20 cellular contexts compared by ENCODE assay signal in the genomic region with DNA sequence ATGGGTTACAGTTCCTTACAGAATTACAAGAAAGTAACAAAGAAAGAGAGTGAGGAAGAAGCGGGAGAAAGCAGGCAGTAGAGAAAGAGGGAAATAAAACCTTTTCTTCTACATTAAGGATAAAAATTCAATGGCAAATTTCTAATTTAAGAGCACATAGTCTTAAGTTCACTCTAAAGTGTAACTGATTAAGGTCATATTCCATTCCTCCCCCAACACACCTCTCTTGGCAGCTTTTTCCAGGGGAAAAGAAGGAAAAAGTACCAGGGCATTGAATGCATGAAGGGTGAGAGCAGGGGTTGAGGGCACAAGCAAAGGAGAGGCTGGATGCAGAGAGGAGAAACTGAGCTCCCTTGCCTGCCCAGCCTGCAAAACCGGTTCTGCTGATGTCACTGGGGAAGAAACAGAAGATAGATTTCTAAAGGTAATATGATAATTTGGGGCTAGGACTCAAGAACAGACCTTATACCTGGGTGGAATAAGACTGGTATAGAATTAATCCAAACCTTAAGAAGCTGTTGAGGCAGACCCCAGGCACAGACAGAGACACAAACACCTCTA. TPM values are rescaled to one million over a fixed set of nuclear protein-coding genes. Genes with fewer than 3 reads are reported as not detected.
"Had no signal": no experiment of that assay in that cellular context is flagged by ENCODE, and none has a peak within 500 bp of the region (broad histone marks: within the 10 kb centered on the region; RNA-seq: fewer than 3 reads in every experiment).

No MANE protein-coding gene starts in this region.

- H3K36me3 Mint-ChIP-seq: activated naive CD4-positive, alpha-beta T cell treated with anti-CD3 and anti-CD28 coated beads, Interleukin-2, amount 10 ng/mL, durations not matched to agents 7 days and 5 days; stimulated activated memory B cell treated with anti-CD40 and anti-IgM and Interleukin-4, amounts not matched to agents 10 μg/mL and 1 μg/mL and 100 μg/mL, for 72 hours; WTC11 had no signal

- H3K4me3 Mint-ChIP-seq: activated naive CD4-positive, alpha-beta T cell treated with anti-CD3 and anti-CD28 coated beads, Interleukin-2, amount 10 ng/mL, durations not matched to agents 7 days and 5 days; activated T-helper 17 cell treated with anti-CD3 and anti-CD28 coated beads, Interleukin-2, amount 50 U/mL, for 72 hours; naive thymus-derived CD8-positive, alpha-beta T cell; stimulated activated memory B cell treated with anti-CD40 and anti-IgM and Interleukin-4, amounts not matched to agents 10 μg/mL and 1 μg/mL and 100 μg/mL, for 72 hours; T-cell; WTC11 had no signal

- ATAC-seq: activated T-helper 17 cell treated with anti-CD3 and anti-CD28 coated beads, Interleukin-2, amount 50 U/mL, for 72 hours; naive thymus-derived CD8-positive, alpha-beta T cell; stimulated activated memory B cell treated with anti-CD40 and anti-IgM and Interleukin-4, amounts not matched to agents 10 μg/mL and 1 μg/mL and 100 μg/mL, for 72 hours; T-cell; WTC11 had no signal

- H3K27ac ChIP-seq: coronary artery, hepatocyte, right atrium auricular region, transverse colon had no signal

- H3K79me2 ChIP-seq: hepatocyte had no signal

- H3K9me3 ChIP-seq: right atrium auricular region, transverse colon had no signal

- H2AFZ ChIP-seq: hepatocyte had no signal

- H3K27me3 ChIP-seq: hepatocyte, right atrium auricular region, transverse colon had no signal

- H3K4me2 ChIP-seq: hepatocyte had no signal

- H3K4me1 ChIP-seq: right atrium auricular region, transverse colon had no signal

- H3K4me1 Mint-ChIP-seq: activated naive CD4-positive, alpha-beta T cell treated with anti-CD3 and anti-CD28 coated beads, Interleukin-2, amount 10 ng/mL, durations not matched to agents 7 days and 5 days; activated T-helper 17 cell treated with anti-CD3 and anti-CD28 coated beads, Interleukin-2, amount 50 U/mL, for 72 hours; naive thymus-derived CD8-positive, alpha-beta T cell; stimulated activated memory B cell treated with anti-CD40 and anti-IgM and Interleukin-4, amounts not matched to agents 10 μg/mL and 1 μg/mL and 100 μg/mL, for 72 hours; T-cell had no signal

- H3K4me3 ChIP-seq: coronary artery, hepatocyte, lung, right atrium auricular region, transverse colon had no signal

- H3K27me3 Mint-ChIP-seq: stimulated activated memory B cell treated with anti-CD40 and anti-IgM and Interleukin-4, amounts not matched to agents 10 μg/mL and 1 μg/mL and 100 μg/mL, for 72 hours had no signal

- H3K9me3 Mint-ChIP-seq: activated naive CD4-positive, alpha-beta T cell treated with anti-CD3 and anti-CD28 coated beads, Interleukin-2, amount 10 ng/mL, durations not matched to agents 7 days and 5 days; activated T-helper 17 cell treated with anti-CD3 and anti-CD28 coated beads, Interleukin-2, amount 50 U/mL, for 72 hours had no signal

- H3K36me3 ChIP-seq: right atrium auricular region, transverse colon had no signal

- H3K27ac Mint-ChIP-seq: activated naive CD4-positive, alpha-beta T cell treated with anti-CD3 and anti-CD28 coated beads, Interleukin-2, amount 10 ng/mL, durations not matched to agents 7 days and 5 days; activated T-helper 17 cell treated with anti-CD3 and anti-CD28 coated beads, Interleukin-2, amount 50 U/mL, for 72 hours; naive thymus-derived CD8-positive, alpha-beta T cell; stimulated activated memory B cell treated with anti-CD40 and anti-IgM and Interleukin-4, amounts not matched to agents 10 μg/mL and 1 μg/mL and 100 μg/mL, for 72 hours; T-cell; WTC11 had no signal

- DNase-seq: activated CD4-positive, alpha-beta T cell treated with anti-CD3 and anti-CD28 coated beads for 48 hours; activated CD8-positive, alpha-beta memory T cell treated with anti-CD3 and anti-CD28 coated beads for 24 hours; activated naive CD4-positive, alpha-beta T cell treated with anti-CD3 and anti-CD28 coated beads, Interleukin-2, amount 10 ng/mL, durations not matched to agents 7 days and 5 days; caudate nucleus; effector CD4-positive, alpha-beta T cell; naive thymus-derived CD8-positive, alpha-beta T cell; nucleus accumbens; stimulated activated CD4-positive, alpha-beta T cell treated with anti-CD3 and anti-CD28 coated beads, Interleukin-1b, Interleukin-23, amount 100 ng/mL, for 48 hours; T-cell; transverse colon had no signal

RNA-seq across cellular contexts. Expression of gene ACMSD, which starts 4.6 kb away (rescaled TPM):
- total RNA-seq: activated T-helper 17 cell treated with anti-CD3 and anti-CD28 coated beads, Interleukin-2, amount 50 U/mL, for 72 hours; endothelial cell of umbilical vein; mononuclear cell; naive thymus-derived CD8-positive, alpha-beta T cell; posterior vena cava; right atrium auricular region; transverse colon; WTC11 had no signal
- polyA plus RNA-seq: endothelial cell of umbilical vein; naive thymus-derived CD8-positive, alpha-beta T cell had no signal
